Comparison of ENCODE assay signal across 1 cellular context in genomic region chr14:61183486-61183885, GRCh38.
TF ChIP-seq lines count a peak whose summit lies in the region.

No MANE protein-coding gene starts in this region.

TF ChIP-seq in SK-N-SH treated with all-trans-retinoic acid at 6 μM for 48 hours, 23 proteins besides CTCF, POLR2A, EP300 and RAD21 (continued from another document):
- TF ChIP-seq PPARA (CRISPR knock-in tag; IDR thresholded peaks at IDR 0.05; ENCODE audit: borderline replicate concordance) (no peak), BACH2 (CRISPR knock-in tag; IDR thresholded peaks at IDR 0.05; ENCODE audit: borderline replicate concordance) (no peak), RARB (CRISPR knock-in tag; IDR thresholded peaks at IDR 0.05) (no peak)
